In the genomic region with DNA sequence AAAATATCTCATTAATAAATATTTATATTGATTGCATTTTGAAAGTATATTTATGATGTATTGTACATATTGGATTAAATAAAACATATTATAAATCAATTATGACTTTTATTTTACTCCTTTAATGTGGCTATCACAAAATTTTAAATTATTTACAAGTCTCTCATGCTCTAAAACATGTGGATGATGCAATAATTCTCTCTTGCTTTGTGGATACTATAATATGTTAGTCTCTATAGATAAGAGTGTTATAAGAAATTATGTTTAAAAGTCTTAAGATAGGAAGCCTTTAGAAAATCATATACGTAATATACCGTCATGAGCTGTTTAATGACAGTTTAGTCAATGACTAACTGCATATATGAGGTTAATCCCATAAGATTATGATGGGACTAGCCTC, we compare ENCODE assay signal across 7 cellular contexts.
"Had no signal": no experiment of that assay in that cellular context is flagged by ENCODE, and none has a peak within 500 bp of the region (broad histone marks: within the 10 kb centered on the region; RNA-seq: fewer than 3 reads in every experiment).

No MANE protein-coding gene starts in this region.

- H3K4me1 ChIP-seq: HAP-1 had no signal

- H3K9me3 ChIP-seq: HAP-1 had no signal

- DNase-seq: H7, HFFc6, KBM-7 had no signal

- H3K4me2 ChIP-seq: GM23338 had no signal

- ATAC-seq: GM23338, HCT116 had no signal

- H3K27ac ChIP-seq: HL-60 had no signal

- H3K36me3 ChIP-seq: HAP-1 had no signal

- H2AFZ ChIP-seq: GM23338 had no signal

- H3K4me3 ChIP-seq: GM23338, HAP-1 had no signal
